In genomic region chr19:200203-200602, GRCh38 we compare ENCODE assay signal across 8 cellular contexts.
DNase-seq lines count a peak whose midpoint lies in the region; ATAC-seq, FAIRE-seq and TF ChIP-seq lines count a peak whose summit lies in the region.
"Not testable (repeated sequence)": the region's sequence is repeated elsewhere in the genome, so short reads cannot be mapped to it uniquely, and the experiment has no call there.

No MANE protein-coding gene starts in this region.

- peak; percentile 7 for DNase-seq in activated CD8-positive, alpha-beta memory T cell treated with anti-CD3 and anti-CD28 coated beads, Interleukin-2, amount 10 ng/mL, durations not matched to agents 7 days and 5 days
- DNase-seq in cardiac septum (ENCODE audit: low spot score) (peak; percentile 17), kidney (peak; percentile 32), lower lobe of right lung (peak; percentile 36), sigmoid colon (peak; percentile 4), tibial artery (peak; percentile 5 to 45), aorta (peak; percentile 25 to 30)

- H3K4me1 ChIP-seq in HEK293 (ENCODE audit: control insufficient read depth, insufficient read depth, low read length); kidney (ENCODE audit: control insufficient read depth in 1 of 2, insufficient read depth in 1 of 2, low read depth in 1 of 2, low read length in 2 of 2); lower lobe of right lung; sigmoid colon; tibial artery; aorta (ENCODE audit: control insufficient read depth in 1 of 2, insufficient read depth in 2 of 2, low read length in 2 of 2): not testable (repeated sequence)

- TF ChIP-seq EP300 in sigmoid colon (IDR thresholded peaks at IDR 0.05), result not testable (repeated sequence)

- ATAC-seq in activated CD8-positive, alpha-beta memory T cell treated with anti-CD3 and anti-CD28 coated beads, Interleukin-2, amount 10 ng/mL, durations not matched to agents 7 days and 5 days; lower lobe of right lung; aorta (ENCODE audit: low FRiP score): not testable (repeated sequence)

- not testable (repeated sequence) for H3K9me3 Mint-ChIP-seq in activated CD8-positive, alpha-beta memory T cell treated with anti-CD3 and anti-CD28 coated beads, Interleukin-2, amount 10 ng/mL, durations not matched to agents 7 days and 5 days (ENCODE audit: low read depth)

- H3K9ac ChIP-seq in kidney (ENCODE audit: low read length in 2 of 2), result not testable (repeated sequence)

- H3K9me3 ChIP-seq in HEK293 (ENCODE audit: control insufficient read depth, insufficient read depth, low read depth, low read length); kidney (ENCODE audit: control insufficient read depth in 1 of 2, low read length in 2 of 2); lower lobe of right lung; sigmoid colon; tibial artery; aorta (ENCODE audit: control insufficient read depth, low read length): not testable (repeated sequence)

- POLR2A ChIA-PET in HEK293 (lab: Yijun Ruan, JAX), result not testable (repeated sequence)

- not testable (repeated sequence) for H3K27me3 Mint-ChIP-seq in activated CD8-positive, alpha-beta memory T cell treated with anti-CD3 and anti-CD28 coated beads, Interleukin-2, amount 10 ng/mL, durations not matched to agents 7 days and 5 days

- TF ChIP-seq CTCF in HEK293 (tag by site-specific recombination; IDR thresholded peaks at IDR 0.05); kidney (IDR thresholded peaks at IDR 0.05; ENCODE audit: borderline replicate concordance, extremely low read depth, insufficient read depth); lower lobe of right lung (IDR thresholded peaks at IDR 0.05); sigmoid colon (IDR thresholded peaks at IDR 0.05); tibial artery (IDR thresholded peaks at IDR 0.05): not testable (repeated sequence)

- FAIRE-seq in kidney (lab: Jason Lieb, UNC), result not testable (repeated sequence)

- not testable (repeated sequence) for TF ChIP-seq POLR2A in sigmoid colon (IDR thresholded peaks at IDR 0.05)

- not testable (repeated sequence) for H3K36me3 Mint-ChIP-seq in activated CD8-positive, alpha-beta memory T cell treated with anti-CD3 and anti-CD28 coated beads, Interleukin-2, amount 10 ng/mL, durations not matched to agents 7 days and 5 days

- not testable (repeated sequence) for H3K36me3 ChIP-seq in HEK293 (ENCODE audit: control insufficient read depth in 2 of 2, insufficient read depth in 1 of 2, low read length in 2 of 2); kidney (ENCODE audit: control insufficient read depth in 1 of 2, insufficient read depth in 2 of 2, low read length in 2 of 2); lower lobe of right lung; sigmoid colon; tibial artery; aorta (ENCODE audit: control insufficient read depth in 1 of 2, insufficient read depth in 2 of 2, low read length in 1 of 2)

- CTCF ChIA-PET in HEK293 (lab: Yijun Ruan, JAX); activated CD8-positive, alpha-beta memory T cell treated with anti-CD3 and anti-CD28 coated beads, Interleukin-2, amount 10 ng/mL, durations not matched to agents 7 days and 5 days (lab: Charles Lee): not testable (repeated sequence)

- H3K27ac Mint-ChIP-seq in activated CD8-positive, alpha-beta memory T cell treated with anti-CD3 and anti-CD28 coated beads, Interleukin-2, amount 10 ng/mL, durations not matched to agents 7 days and 5 days, result not testable (repeated sequence)

- not testable (repeated sequence) for H3K4me3 Mint-ChIP-seq in activated CD8-positive, alpha-beta memory T cell treated with anti-CD3 and anti-CD28 coated beads, Interleukin-2, amount 10 ng/mL, durations not matched to agents 7 days and 5 days

- H3K4me3 ChIP-seq in HEK293 (ENCODE audit: low read depth, low read length); kidney (ENCODE audit: low read length in 2 of 2); lower lobe of right lung; sigmoid colon; tibial artery; aorta (ENCODE audit: low read length in 2 of 2): not testable (repeated sequence)

- WGBS in sigmoid colon, 2 donors, result 93 to 94% methylated on average over 9 of the region's 20 CpGs
- 92 to 94% methylated on average over 9 of the region's 20 CpGs for WGBS in aorta, 2 donors

- not testable (repeated sequence) for H3K27me3 ChIP-seq in lower lobe of right lung (ENCODE audit: low read depth); sigmoid colon; tibial artery; aorta (ENCODE audit: control insufficient read depth in 1 of 2, insufficient read depth in 2 of 2, low read length in 1 of 2)

- intact Hi-C loops in cardiac septum (cut with DNase I); kidney (cut with DNase I); lower lobe of right lung (cut with DNase I); sigmoid colon (cut with DNase I); tibial artery (cut with DNase I; ENCODE audit: low total_unique reads); aorta (cut with DNase I): not testable (repeated sequence)

- not testable (repeated sequence) for H3K27ac ChIP-seq in HEK293 (ENCODE audit: extremely low read depth, low read depth, low read length); kidney (ENCODE audit: low read depth in 2 of 2, low read length in 2 of 2); lower lobe of right lung; sigmoid colon; tibial artery; aorta (ENCODE audit: low read depth in 1 of 2, low read length in 2 of 2)

- not testable (repeated sequence) for H3K4me1 Mint-ChIP-seq in activated CD8-positive, alpha-beta memory T cell treated with anti-CD3 and anti-CD28 coated beads, Interleukin-2, amount 10 ng/mL, durations not matched to agents 7 days and 5 days

TF ChIP-seq in HEK293, 187 proteins besides CTCF, POLR2A, EP300 and RAD21:
- 0 out of 2 replicates have a peak, but pooled peaks have one; percentile 14 for TF ChIP-seq ZFHX2 (tag by site-specific recombination; conservative IDR thresholded peaks at IDR 0.05)
- TF ChIP-seq, protein P1, sequence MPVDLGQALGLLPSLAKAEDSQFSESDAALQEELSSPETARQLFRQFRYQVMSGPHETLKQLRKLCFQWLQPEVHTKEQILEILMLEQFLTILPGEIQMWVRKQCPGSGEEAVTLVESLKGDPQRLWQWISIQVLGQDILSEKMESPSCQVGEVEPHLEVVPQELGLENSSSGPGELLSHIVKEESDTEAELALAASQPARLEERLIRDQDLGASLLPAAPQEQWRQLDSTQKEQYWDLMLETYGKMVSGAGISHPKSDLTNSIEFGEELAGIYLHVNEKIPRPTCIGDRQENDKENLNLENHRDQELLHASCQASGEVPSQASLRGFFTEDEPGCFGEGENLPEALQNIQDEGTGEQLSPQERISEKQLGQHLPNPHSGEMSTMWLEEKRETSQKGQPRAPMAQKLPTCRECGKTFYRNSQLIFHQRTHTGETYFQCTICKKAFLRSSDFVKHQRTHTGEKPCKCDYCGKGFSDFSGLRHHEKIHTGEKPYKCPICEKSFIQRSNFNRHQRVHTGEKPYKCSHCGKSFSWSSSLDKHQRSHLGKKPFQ (tag by site-specific recombination; IDR thresholded peaks at IDR 0.05), result 0 out of 2 replicates have a peak, but pooled peaks have one; percentile 54
